Comparison of ENCODE assay signal across 4 cellular contexts in the genomic region with DNA sequence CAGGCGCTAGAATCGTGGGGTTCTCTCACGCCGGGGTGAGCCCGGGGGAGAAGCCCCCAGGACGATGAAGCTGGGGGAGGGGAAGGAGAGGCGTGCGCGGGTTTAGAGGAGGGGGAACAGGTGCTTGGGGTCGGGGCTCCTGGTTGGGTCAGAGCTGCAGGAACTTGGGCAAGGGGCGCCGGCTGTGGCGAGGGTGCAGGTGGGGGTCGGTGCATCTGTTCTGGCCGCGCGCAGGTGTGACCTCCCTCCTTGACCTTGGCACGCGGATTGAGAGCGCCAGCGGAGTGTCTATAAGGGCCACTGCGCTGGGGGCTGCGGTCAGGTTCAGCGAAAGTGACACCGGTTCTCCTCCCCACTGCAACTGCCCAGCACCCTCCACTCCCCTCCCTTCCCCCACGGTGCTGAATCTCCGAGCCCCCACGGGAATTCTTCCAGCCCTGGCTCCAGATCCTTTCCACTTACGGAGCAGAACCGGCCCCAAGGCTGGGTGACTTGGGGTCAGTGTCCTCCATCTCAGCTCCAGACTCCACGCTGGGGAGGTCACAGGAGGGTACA.
A peak's percentile ranks its signal among the peaks of the same experiment; 100 is the strongest.
TF ChIP-seq lines count a peak whose summit lies in the region.

No MANE protein-coding gene starts in this region.

TF ChIP-seq in A549, 52 proteins besides CTCF, POLR2A, EP300 and RAD21:
- no peak for TF ChIP-seq EHF (CRISPR knock-in tag; IDR thresholded peaks at IDR 0.05)
- TF ChIP-seq, protein P1, sequence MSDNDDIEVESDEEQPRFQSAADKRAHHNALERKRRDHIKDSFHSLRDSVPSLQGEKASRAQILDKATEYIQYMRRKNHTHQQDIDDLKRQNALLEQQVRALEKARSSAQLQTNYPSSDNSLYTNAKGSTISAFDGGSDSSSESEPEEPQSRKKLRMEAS (IDR thresholded peaks at IDR 0.05), result no peak
- TF ChIP-seq ZNF302 (CRISPR knock-in tag; IDR thresholded peaks at IDR 0.05), result no peak
- no peak for TF ChIP-seq CHD4 (IDR thresholded peaks at IDR 0.05; ENCODE audit: borderline replicate concordance)
- no peak for TF ChIP-seq MAZ (IDR thresholded peaks at IDR 0.05; ENCODE audit: borderline replicate concordance, low read depth, low read length)
- TF ChIP-seq KDM1A (IDR thresholded peaks at IDR 0.05; ENCODE audit: low read depth), result no peak
- no peak for TF ChIP-seq NPAS2 (CRISPR knock-in tag; IDR thresholded peaks at IDR 0.05; ENCODE audit: borderline replicate concordance)

TF ChIP-seq in GM23338, 12 proteins besides CTCF, POLR2A, EP300 and RAD21:
- TF ChIP-seq STAT1 (IDR thresholded peaks at IDR 0.05; ENCODE audit: unreplicated experiment) (no peak), CREB1 (CRISPR knock-in tag; IDR thresholded peaks at IDR 0.05; ENCODE audit: low read depth) (0 out of 2 replicates have a peak, but pooled peaks have one; percentile 24)

TF ChIP-seq in WTC11, 78 proteins besides CTCF, POLR2A, EP300 and RAD21:
- peak; percentile 88; the same call in 1 of the 2 replicates for TF ChIP-seq ESRRA (CRISPR knock-in tag; IDR thresholded peaks at IDR 0.05; ENCODE audit: borderline replicate concordance)
- TF ChIP-seq CBFB (CRISPR knock-in tag; IDR thresholded peaks at IDR 0.05; ENCODE audit: low read depth), result no peak
- TF ChIP-seq, protein P2, sequence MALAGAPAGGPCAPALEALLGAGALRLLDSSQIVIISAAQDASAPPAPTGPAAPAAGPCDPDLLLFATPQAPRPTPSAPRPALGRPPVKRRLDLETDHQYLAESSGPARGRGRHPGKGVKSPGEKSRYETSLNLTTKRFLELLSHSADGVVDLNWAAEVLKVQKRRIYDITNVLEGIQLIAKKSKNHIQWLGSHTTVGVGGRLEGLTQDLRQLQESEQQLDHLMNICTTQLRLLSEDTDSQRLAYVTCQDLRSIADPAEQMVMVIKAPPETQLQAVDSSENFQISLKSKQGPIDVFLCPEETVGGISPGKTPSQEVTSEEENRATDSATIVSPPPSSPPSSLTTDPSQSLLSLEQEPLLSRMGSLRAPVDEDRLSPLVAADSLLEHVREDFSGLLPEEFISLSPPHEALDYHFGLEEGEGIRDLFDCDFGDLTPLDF (CRISPR knock-in tag; IDR thresholded peaks at IDR 0.05), result no peak
- TF ChIP-seq, protein P3, sequence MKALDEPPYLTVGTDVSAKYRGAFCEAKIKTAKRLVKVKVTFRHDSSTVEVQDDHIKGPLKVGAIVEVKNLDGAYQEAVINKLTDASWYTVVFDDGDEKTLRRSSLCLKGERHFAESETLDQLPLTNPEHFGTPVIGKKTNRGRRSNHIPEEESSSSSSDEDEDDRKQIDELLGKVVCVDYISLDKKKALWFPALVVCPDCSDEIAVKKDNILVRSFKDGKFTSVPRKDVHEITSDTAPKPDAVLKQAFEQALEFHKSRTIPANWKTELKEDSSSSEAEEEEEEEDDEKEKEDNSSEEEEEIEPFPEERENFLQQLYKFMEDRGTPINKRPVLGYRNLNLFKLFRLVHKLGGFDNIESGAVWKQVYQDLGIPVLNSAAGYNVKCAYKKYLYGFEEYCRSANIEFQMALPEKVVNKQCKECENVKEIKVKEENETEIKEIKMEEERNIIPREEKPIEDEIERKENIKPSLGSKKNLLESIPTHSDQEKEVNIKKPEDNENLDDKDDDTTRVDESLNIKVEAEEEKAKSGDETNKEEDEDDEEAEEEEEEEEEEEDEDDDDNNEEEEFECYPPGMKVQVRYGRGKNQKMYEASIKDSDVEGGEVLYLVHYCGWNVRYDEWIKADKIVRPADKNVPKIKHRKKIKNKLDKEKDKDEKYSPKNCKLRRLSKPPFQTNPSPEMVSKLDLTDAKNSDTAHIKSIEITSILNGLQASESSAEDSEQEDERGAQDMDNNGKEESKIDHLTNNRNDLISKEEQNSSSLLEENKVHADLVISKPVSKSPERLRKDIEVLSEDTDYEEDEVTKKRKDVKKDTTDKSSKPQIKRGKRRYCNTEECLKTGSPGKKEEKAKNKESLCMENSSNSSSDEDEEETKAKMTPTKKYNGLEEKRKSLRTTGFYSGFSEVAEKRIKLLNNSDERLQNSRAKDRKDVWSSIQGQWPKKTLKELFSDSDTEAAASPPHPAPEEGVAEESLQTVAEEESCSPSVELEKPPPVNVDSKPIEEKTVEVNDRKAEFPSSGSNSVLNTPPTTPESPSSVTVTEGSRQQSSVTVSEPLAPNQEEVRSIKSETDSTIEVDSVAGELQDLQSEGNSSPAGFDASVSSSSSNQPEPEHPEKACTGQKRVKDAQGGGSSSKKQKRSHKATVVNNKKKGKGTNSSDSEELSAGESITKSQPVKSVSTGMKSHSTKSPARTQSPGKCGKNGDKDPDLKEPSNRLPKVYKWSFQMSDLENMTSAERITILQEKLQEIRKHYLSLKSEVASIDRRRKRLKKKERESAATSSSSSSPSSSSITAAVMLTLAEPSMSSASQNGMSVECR (CRISPR knock-in tag; IDR thresholded peaks at IDR 0.05; ENCODE audit: borderline replicate concordance), result peak; percentile 53; the same call in 1 of the 2 replicates
- TF ChIP-seq HMGA2 (CRISPR knock-in tag; IDR thresholded peaks at IDR 0.05), result no peak
- TF ChIP-seq, protein P1 (CRISPR knock-in tag; IDR thresholded peaks at IDR 0.05), result peak; percentile 24; the same call in 1 of the 2 replicates
- TF ChIP-seq NR3C1 (CRISPR knock-in tag; conservative IDR thresholded peaks at IDR 0.05; ENCODE audit: low read depth), result no peak
- no peak for TF ChIP-seq ZBTB21 (CRISPR knock-in tag; IDR thresholded peaks at IDR 0.05; ENCODE audit: borderline replicate concordance)
- TF ChIP-seq KAT7 (CRISPR knock-in tag; IDR thresholded peaks at IDR 0.05; ENCODE audit: borderline replicate concordance), result 0 out of 2 replicates have a peak, but pooled peaks have one; percentile 78
- TF ChIP-seq, protein P4, sequence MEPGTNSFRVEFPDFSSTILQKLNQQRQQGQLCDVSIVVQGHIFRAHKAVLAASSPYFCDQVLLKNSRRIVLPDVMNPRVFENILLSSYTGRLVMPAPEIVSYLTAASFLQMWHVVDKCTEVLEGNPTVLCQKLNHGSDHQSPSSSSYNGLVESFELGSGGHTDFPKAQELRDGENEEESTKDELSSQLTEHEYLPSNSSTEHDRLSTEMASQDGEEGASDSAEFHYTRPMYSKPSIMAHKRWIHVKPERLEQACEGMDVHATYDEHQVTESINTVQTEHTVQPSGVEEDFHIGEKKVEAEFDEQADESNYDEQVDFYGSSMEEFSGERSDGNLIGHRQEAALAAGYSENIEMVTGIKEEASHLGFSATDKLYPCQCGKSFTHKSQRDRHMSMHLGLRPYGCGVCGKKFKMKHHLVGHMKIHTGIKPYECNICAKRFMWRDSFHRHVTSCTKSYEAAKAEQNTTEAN (CRISPR knock-in tag; IDR thresholded peaks at IDR 0.05), result no peak
TF ChIP-seq in WTC11: peak in this region for 4.

TF ChIP-seq in neural cell, 6 proteins besides CTCF, POLR2A, EP300 and RAD21 (continued from another document):
- TF ChIP-seq EZH2 (IDR thresholded peaks at IDR 0.05; ENCODE audit: borderline replicate concordance, insufficient read depth, low read length, poor library complexity, severe bottlenecking), result no peak
- TF ChIP-seq, protein P5, sequence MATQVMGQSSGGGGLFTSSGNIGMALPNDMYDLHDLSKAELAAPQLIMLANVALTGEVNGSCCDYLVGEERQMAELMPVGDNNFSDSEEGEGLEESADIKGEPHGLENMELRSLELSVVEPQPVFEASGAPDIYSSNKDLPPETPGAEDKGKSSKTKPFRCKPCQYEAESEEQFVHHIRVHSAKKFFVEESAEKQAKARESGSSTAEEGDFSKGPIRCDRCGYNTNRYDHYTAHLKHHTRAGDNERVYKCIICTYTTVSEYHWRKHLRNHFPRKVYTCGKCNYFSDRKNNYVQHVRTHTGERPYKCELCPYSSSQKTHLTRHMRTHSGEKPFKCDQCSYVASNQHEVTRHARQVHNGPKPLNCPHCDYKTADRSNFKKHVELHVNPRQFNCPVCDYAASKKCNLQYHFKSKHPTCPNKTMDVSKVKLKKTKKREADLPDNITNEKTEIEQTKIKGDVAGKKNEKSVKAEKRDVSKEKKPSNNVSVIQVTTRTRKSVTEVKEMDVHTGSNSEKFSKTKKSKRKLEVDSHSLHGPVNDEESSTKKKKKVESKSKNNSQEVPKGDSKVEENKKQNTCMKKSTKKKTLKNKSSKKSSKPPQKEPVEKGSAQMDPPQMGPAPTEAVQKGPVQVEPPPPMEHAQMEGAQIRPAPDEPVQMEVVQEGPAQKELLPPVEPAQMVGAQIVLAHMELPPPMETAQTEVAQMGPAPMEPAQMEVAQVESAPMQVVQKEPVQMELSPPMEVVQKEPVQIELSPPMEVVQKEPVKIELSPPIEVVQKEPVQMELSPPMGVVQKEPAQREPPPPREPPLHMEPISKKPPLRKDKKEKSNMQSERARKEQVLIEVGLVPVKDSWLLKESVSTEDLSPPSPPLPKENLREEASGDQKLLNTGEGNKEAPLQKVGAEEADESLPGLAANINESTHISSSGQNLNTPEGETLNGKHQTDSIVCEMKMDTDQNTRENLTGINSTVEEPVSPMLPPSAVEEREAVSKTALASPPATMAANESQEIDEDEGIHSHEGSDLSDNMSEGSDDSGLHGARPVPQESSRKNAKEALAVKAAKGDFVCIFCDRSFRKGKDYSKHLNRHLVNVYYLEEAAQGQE (IDR thresholded peaks at IDR 0.05; ENCODE audit: borderline replicate concordance), result no peak
- TF ChIP-seq TAF1 (IDR thresholded peaks at IDR 0.05; ENCODE audit: low read depth), result no peak
- TF ChIP-seq MXI1 (conservative IDR thresholded peaks at IDR 0.05; ENCODE audit: poor library complexity, severe bottlenecking), result no peak
- TF ChIP-seq SMC3 (conservative IDR thresholded peaks at IDR 0.05; ENCODE audit: poor library complexity), result no peak
